Comparison of ENCODE assay signal across 29 cellular contexts in the genomic region with DNA sequence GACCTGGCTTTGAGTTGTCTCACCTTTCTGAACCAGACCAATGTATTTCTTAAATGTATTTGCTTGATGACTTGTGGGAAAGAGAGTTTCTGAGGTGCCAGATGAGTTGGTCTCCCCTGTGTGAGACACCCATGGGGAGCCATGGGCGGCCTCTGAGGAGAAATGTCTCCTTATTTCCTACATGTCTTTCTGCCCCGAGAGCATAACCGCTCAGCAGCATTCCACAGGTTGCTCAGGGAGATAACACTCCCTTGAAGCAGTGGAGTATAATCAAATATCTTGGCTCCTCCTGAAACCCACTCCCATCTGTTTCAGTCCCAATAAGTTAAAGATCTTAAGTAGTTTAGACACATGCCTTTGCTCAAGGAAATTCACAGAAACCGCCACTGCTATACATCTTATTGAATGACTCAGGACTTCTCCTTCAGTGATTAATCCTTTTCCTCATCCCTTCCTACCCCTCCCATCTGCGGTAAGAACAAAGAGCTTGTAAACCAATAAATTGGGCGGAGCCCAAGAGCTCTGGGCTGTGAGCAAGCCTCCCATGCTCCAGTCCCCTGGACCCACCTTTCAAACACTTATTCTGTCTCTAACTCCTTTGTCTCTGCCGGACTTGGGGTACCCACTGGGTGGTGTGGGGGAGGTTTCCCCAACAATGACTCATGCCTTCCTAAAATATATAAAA.
DNase-seq lines count a peak whose midpoint lies in the region; ATAC-seq, FAIRE-seq and TF ChIP-seq lines count a peak whose summit lies in the region.
"Had no signal": no experiment of that assay in that cellular context is flagged by ENCODE, and none has a peak within 500 bp of the region (broad histone marks: within the 10 kb centered on the region; RNA-seq: fewer than 3 reads in every experiment).

No MANE protein-coding gene starts in this region.

- no peaks in the 10 kb centered on the region for H3F3A ChIP-seq in GM23338 (replicated peaks; ENCODE audit: low read depth)

- H3K27ac ChIP-seq in GM23338 (ENCODE audit: low read depth) (no peak overlapping the region), small intestine (ENCODE audit: low read depth in 1 of 2, low read length in 1 of 2) (no peak overlapping the region), gastroesophageal sphincter (no peak overlapping the region)
- H3K27ac ChIP-seq: dorsolateral prefrontal cortex, HL-60, suprapubic skin had no signal

- no peak for ATAC-seq in GM23338
- no peak for ATAC-seq in gastroesophageal sphincter
- ATAC-seq: activated naive CD8-positive, alpha-beta T cell treated with anti-CD3 and anti-CD28 coated beads, Interleukin-2, amount 50 U/mL, for 24 hours; HCT116; left cardiac atrium; stimulated activated naive B cell treated with anti-CD40 and anti-IgM and Interleukin-4, amounts not matched to agents 10 μg/mL and 1 μg/mL and 100 μg/mL, for 72 hours had no signal

- H3K9me3 Mint-ChIP-seq in GM23338: peaks cover 15% of the 10 kb centered on the region

- H3K36me3 ChIP-seq in GM23338 (ENCODE audit: insufficient read depth) (no peaks in the 10 kb centered on the region), bronchial epithelial cell (ENCODE audit: control insufficient read depth, insufficient read depth, low read length) (no peaks in the 10 kb centered on the region), small intestine (ENCODE audit: control insufficient read depth in 2 of 2, insufficient read depth in 2 of 2, low read length in 2 of 2) (no peaks in the 10 kb centered on the region), gastroesophageal sphincter (no peaks in the 10 kb centered on the region)
- H3K36me3 ChIP-seq: suprapubic skin had no signal

- no peak for DNase-seq in GM23338 (ENCODE audit: low spot score)
- DNase-seq in NCI-H82 (lab: John Stamatoyannopoulos, UW): peak; percentile 77
- DNase-seq in bronchial epithelial cell (ENCODE audit: low read depth): peak; percentile 1
- peak; percentile 75 for DNase-seq in small intestine
- no peak for DNase-seq in NCI-H524 treated with DMSO at 0.1 percent for 48 hours (lab: John Stamatoyannopoulos, UW)
- no peak for DNase-seq in NCI-H774 (lab: John Stamatoyannopoulos, UW)
- DNase-seq: activated B cell treated with CpG ODN at 0.5 μM for 24 hours; activated CD4-positive, alpha-beta memory T cell treated with anti-CD3 and anti-CD28 coated beads for 36 hours; activated gamma-delta T cell; activated naive CD8-positive, alpha-beta T cell treated with anti-CD3 and anti-CD28 coated beads, Interleukin-2, amount 50 U/mL, for 24 hours; cerebellar nuclear complex; dorsolateral prefrontal cortex; EL; IMR-90; left cardiac atrium; mesenchymal stem cell; naive B cell; NCI-H2081; NCI-H226; NK-92 treated with Interleukin-12 subunit alpha and Interleukin-12 subunit beta, amount 100 ng/mL, for 24 hours; stimulated activated CD4-positive, alpha-beta T cell treated with anti-CD3 and anti-CD28 coated beads, Interleukin-4, amount 100 ng/mL, for 24 hours; stimulated activated naive B cell treated with anti-CD40 and anti-IgM and Interleukin-4, amounts not matched to agents 10 μg/mL and 1 μg/mL and 100 μg/mL, for 72 hours; T-helper 2 cell had no signal

- H3K4me1 Mint-ChIP-seq in GM23338: no peaks in the 10 kb centered on the region
- H3K4me1 Mint-ChIP-seq: activated B cell treated with CpG ODN at 0.5 μM for 24 hours; activated naive CD8-positive, alpha-beta T cell treated with anti-CD3 and anti-CD28 coated beads, Interleukin-2, amount 50 U/mL, for 24 hours; CD14-positive monocyte; naive B cell; stimulated activated naive B cell treated with anti-CD40 and anti-IgM and Interleukin-4, amounts not matched to agents 10 μg/mL and 1 μg/mL and 100 μg/mL, for 72 hours had no signal

- H3K27me3 ChIP-seq in GM23338 (ENCODE audit: insufficient read depth) (no peaks in the 10 kb centered on the region), bronchial epithelial cell (ENCODE audit: control insufficient read depth, insufficient read depth, low read length) (no peaks in the 10 kb centered on the region), small intestine (ENCODE audit: control insufficient read depth in 2 of 2, insufficient read depth in 2 of 2, low read length in 2 of 2) (no peaks in the 10 kb centered on the region), gastroesophageal sphincter (no peaks in the 10 kb centered on the region)
- H3K27me3 ChIP-seq: dorsolateral prefrontal cortex, suprapubic skin had no signal

- WGBS in small intestine, 3 donors: 15 to 53% (median 31%) methylated on average over 7 of the region's 7 CpGs
- 71 to 77% methylated on average over 4 to 7 of the region's 7 CpGs for WGBS in gastroesophageal sphincter (ENCODE audit: low coverage in 1 of 2), 2 donors

- H3K27me3 Mint-ChIP-seq in GM23338 (ENCODE audit: insufficient read depth, low read depth, poor library complexity): no peaks in the 10 kb centered on the region
- H3K27me3 Mint-ChIP-seq: activated B cell treated with CpG ODN at 0.5 μM for 24 hours; activated CD4-positive, alpha-beta memory T cell treated with anti-CD3 and anti-CD28 coated beads for 36 hours; activated naive CD8-positive, alpha-beta T cell treated with anti-CD3 and anti-CD28 coated beads, Interleukin-2, amount 50 U/mL, for 24 hours; naive B cell; stimulated activated naive B cell treated with anti-CD40 and anti-IgM and Interleukin-4, amounts not matched to agents 10 μg/mL and 1 μg/mL and 100 μg/mL, for 72 hours had no signal

- no peak for TF ChIP-seq CTCF in GM23338 (conservative IDR thresholded peaks at IDR 0.05; ENCODE audit: low read depth in 2 of 2)
- no peak for TF ChIP-seq CTCF in bronchial epithelial cell (IDR thresholded peaks at IDR 0.05; ENCODE audit: insufficient read depth, low read length, severe bottlenecking)
- no peak for TF ChIP-seq CTCF in gastroesophageal sphincter (IDR thresholded peaks at IDR 0.05)

- peaks cover 36% of the 10 kb centered on the region for H3K36me3 Mint-ChIP-seq in GM23338 (ENCODE audit: low read depth)
- H3K36me3 Mint-ChIP-seq: activated CD4-positive, alpha-beta memory T cell treated with anti-CD3 and anti-CD28 coated beads for 36 hours; CD14-positive monocyte; naive B cell; stimulated activated naive B cell treated with anti-CD40 and anti-IgM and Interleukin-4, amounts not matched to agents 10 μg/mL and 1 μg/mL and 100 μg/mL, for 72 hours had no signal

- no peak for TF ChIP-seq POLR2A in gastroesophageal sphincter (IDR thresholded peaks at IDR 0.05)

- no peak overlapping the region for H3K4me3 Mint-ChIP-seq in GM23338
- H3K4me3 Mint-ChIP-seq: activated B cell treated with CpG ODN at 0.5 μM for 24 hours; activated CD4-positive, alpha-beta memory T cell treated with anti-CD3 and anti-CD28 coated beads for 36 hours; activated naive CD8-positive, alpha-beta T cell treated with anti-CD3 and anti-CD28 coated beads, Interleukin-2, amount 50 U/mL, for 24 hours; CD14-positive monocyte; naive B cell; stimulated activated naive B cell treated with anti-CD40 and anti-IgM and Interleukin-4, amounts not matched to agents 10 μg/mL and 1 μg/mL and 100 μg/mL, for 72 hours had no signal

- peak overlapping the region; percentile 63 for H2AFZ ChIP-seq in GM23338

- TF ChIP-seq EP300 in gastroesophageal sphincter (IDR thresholded peaks at IDR 0.05): no peak

- H3K4me2 ChIP-seq in GM23338: no peak overlapping the region

- FAIRE-seq in bronchial epithelial cell (lab: Jason Lieb, UNC): no peak
- no peak for FAIRE-seq in small intestine (lab: Jason Lieb, UNC)
- FAIRE-seq: RCC 7860 had no signal

- no peak overlapping the region for H3K27ac Mint-ChIP-seq in GM23338
- H3K27ac Mint-ChIP-seq: activated B cell treated with CpG ODN at 0.5 μM for 24 hours; activated CD4-positive, alpha-beta memory T cell treated with anti-CD3 and anti-CD28 coated beads for 36 hours; activated naive CD8-positive, alpha-beta T cell treated with anti-CD3 and anti-CD28 coated beads, Interleukin-2, amount 50 U/mL, for 24 hours; CD14-positive monocyte; naive B cell; stimulated activated naive B cell treated with anti-CD40 and anti-IgM and Interleukin-4, amounts not matched to agents 10 μg/mL and 1 μg/mL and 100 μg/mL, for 72 hours had no signal

- no peak overlapping the region for H3K4me3 ChIP-seq in GM23338
- no peak overlapping the region for H3K4me3 ChIP-seq in bronchial epithelial cell (ENCODE audit: low read depth, low read length)
- no peak overlapping the region for H3K4me3 ChIP-seq in small intestine (ENCODE audit: low read depth in 1 of 2, low read length in 2 of 2)
- H3K4me3 ChIP-seq in gastroesophageal sphincter: no peak overlapping the region
- H3K4me3 ChIP-seq: dorsolateral prefrontal cortex, suprapubic skin had no signal

- no peaks in the 10 kb centered on the region for H3K9me3 ChIP-seq in small intestine (ENCODE audit: control insufficient read depth, low read depth)
- H3K9me3 ChIP-seq in gastroesophageal sphincter: peaks cover 0 to 15% (median 0%) of the 10 kb centered on the region in 3 donors
- H3K9me3 ChIP-seq: suprapubic skin had no signal

- no peaks in the 10 kb centered on the region for H3K79me2 ChIP-seq in GM23338 (replicated peaks; ENCODE audit: insufficient read depth)

- 0 out of 2 replicates have a peak, but pooled peaks cover 9% of the 10 kb centered on the region for H3K9me2 ChIP-seq in GM23338 (ENCODE audit: insufficient read depth)

- H3K4me1 ChIP-seq in GM23338 (ENCODE audit: insufficient read depth) (no peaks in the 10 kb centered on the region; the same call in 1 of the 2 replicates), small intestine (ENCODE audit: control insufficient read depth in 2 of 2, insufficient read depth in 1 of 2, low read depth in 1 of 2, low read length in 1 of 2) (no peaks in the 10 kb centered on the region), gastroesophageal sphincter (no peaks in the 10 kb centered on the region)
- H3K4me1 ChIP-seq: suprapubic skin had no signal

- no peaks in the 10 kb centered on the region for H4K20me1 ChIP-seq in GM23338 (replicated peaks; ENCODE audit: insufficient read depth)

Comparison
In these comparisons a context has a peak if more than half of its experiments do, and no peak if none do; other contexts are left out.
1. DNase-seq: peak in NCI-H82 (single experiment), bronchial epithelial cell (single experiment) and small intestine (single experiment); none in GM23338 (single experiment), NCI-H524 treated with DMSO at 0.1 percent for 48 hours (single experiment) and NCI-H774 (single experiment).